11 cellular contexts compared by ENCODE assay signal in genomic region chr12:92210062-92210461, GRCh38.
DNase-seq lines count a peak whose midpoint lies in the region; ATAC-seq, FAIRE-seq and TF ChIP-seq lines count a peak whose summit lies in the region.
"Had no signal": no experiment of that assay in that cellular context is flagged by ENCODE, and none has a peak within 500 bp of the region (broad histone marks: within the 10 kb centered on the region; RNA-seq: fewer than 3 reads in every experiment).

No MANE protein-coding gene starts in this region.

- H3K27me3 ChIP-seq in DND-41 (ENCODE audit: insufficient read depth, low read length, poor library complexity) (no peaks in the 10 kb centered on the region), MM.1S (replicated peaks; ENCODE audit: insufficient read depth, low read length) (no peaks in the 10 kb centered on the region)
- H3K27me3 ChIP-seq: SJSA1 had no signal

- peaks cover 31% of the 10 kb centered on the region for H3F3A ChIP-seq in MM.1S (ENCODE audit: insufficient read depth, low read length)

- H3K4me1 Mint-ChIP-seq in osteocyte (ENCODE audit: unreplicated experiment): peaks cover 13% of the 10 kb centered on the region

- TF ChIP-seq CTCF in DND-41 (IDR thresholded peaks at IDR 0.05; ENCODE audit: borderline replicate concordance, extremely low read depth, low read length, poor library complexity, severe bottlenecking): no peak
- TF ChIP-seq CTCF in MM.1S (IDR thresholded peaks at IDR 0.05; ENCODE audit: low read length): no peak; the same call in 1 of the 2 replicates
- TF ChIP-seq CTCF in osteocyte (IDR thresholded peaks at IDR 0.05): no peak

- H3K27me3 Mint-ChIP-seq in osteocyte (ENCODE audit: unreplicated experiment): no peaks in the 10 kb centered on the region

- H3K4me1 ChIP-seq in DND-41 (ENCODE audit: insufficient read depth, low read length) (peaks cover 33% of the 10 kb centered on the region), MM.1S (ENCODE audit: low read length) (peaks cover 33% of the 10 kb centered on the region)

- H3K9me3 Mint-ChIP-seq in osteocyte (ENCODE audit: unreplicated experiment): peaks cover 2% of the 10 kb centered on the region

- H2AFZ ChIP-seq in DND-41 (ENCODE audit: low read depth, low read length) (no peak overlapping the region), MM.1S (ENCODE audit: low read length) (peak overlapping the region; percentile 40; the same call in 1 of the 2 replicates)

- H3K4me2 ChIP-seq in DND-41 (ENCODE audit: insufficient read depth, low read length): no peak overlapping the region
- peak overlapping the region; percentile 44 for H3K4me2 ChIP-seq in MM.1S (ENCODE audit: low read depth, low read length)

- ATAC-seq in DND-41 (ENCODE audit: insufficient read depth, low read depth) (peak; percentile 77), GM18909 (IDR thresholded peaks at IDR 0.05; ENCODE audit: poor library complexity, unreplicated experiment) (peak; percentile 37)

- no peaks in the 10 kb centered on the region for H3K79me2 ChIP-seq in DND-41 (ENCODE audit: insufficient read depth, low read length)
- H3K79me2 ChIP-seq in MM.1S (ENCODE audit: low read length): no peaks in the 10 kb centered on the region

- H3K9me3 ChIP-seq in DND-41 (ENCODE audit: insufficient read depth, low read length, severe bottlenecking) (peaks cover 3% of the 10 kb centered on the region), MM.1S (replicated peaks; ENCODE audit: insufficient read depth, low read length) (no peaks in the 10 kb centered on the region)
- H3K9me3 ChIP-seq: Caco-2, SJSA1 had no signal

- H3K27ac ChIP-seq in DND-41 (ENCODE audit: low read length) (peak overlapping the region; percentile 73), MM.1S (ENCODE audit: low read length) (peak overlapping the region; percentile 97)
- H3K27ac ChIP-seq: SJSA1 had no signal

- H3K9me2 ChIP-seq in MM.1S (replicated peaks; ENCODE audit: insufficient read depth, low read length): no peaks in the 10 kb centered on the region

- no peak for FAIRE-seq in GM12892 (lab: Jason Lieb, UNC)

- H3K27ac Mint-ChIP-seq in osteocyte (ENCODE audit: unreplicated experiment): no peak overlapping the region

- no peak for TF ChIP-seq POLR2A in GM12892 (IDR thresholded peaks at IDR 0.05; ENCODE audit: low read depth, low read length)

- H4K20me1 ChIP-seq in DND-41 (ENCODE audit: insufficient read depth, low read length) (no peaks in the 10 kb centered on the region), MM.1S (ENCODE audit: insufficient read depth, low read length) (no peaks in the 10 kb centered on the region)

- H3K4me3 ChIP-seq in DND-41 (ENCODE audit: low read depth in 1 of 2, low read length in 2 of 2) (no peak overlapping the region), MM.1S (ENCODE audit: low read length) (no peak overlapping the region)
- H3K4me3 ChIP-seq: SJSA1 had no signal

- DNase-seq in DND-41 (peak; percentile 22), MM.1S (peak; percentile 89), SHP77 treated with DMSO at 0.1 percent for 48 hours (lab: John Stamatoyannopoulos, UW) (no peak), GM12892 (ENCODE audit: insufficient read length) (no peak), hypothalamus (lab: John Stamatoyannopoulos, UW) (no peak), osteocyte (ENCODE audit: extremely low spot score, unreplicated experiment) (no peak)
- DNase-seq in central memory CD4-positive, alpha-beta T cell: peak; percentile 46
- DNase-seq: Caco-2, erythroblast had no signal

- no peak overlapping the region for H3K4me3 Mint-ChIP-seq in osteocyte (ENCODE audit: unreplicated experiment)

- no peak overlapping the region for H3K9ac ChIP-seq in DND-41 (ENCODE audit: low read depth, low read length)
- H3K9ac ChIP-seq in MM.1S (ENCODE audit: low read length): peak overlapping the region; percentile 60; the same call in 1 of the 2 replicates

- H3K36me3 Mint-ChIP-seq in osteocyte (ENCODE audit: unreplicated experiment): no peaks in the 10 kb centered on the region

- H3K36me3 ChIP-seq in DND-41 (ENCODE audit: insufficient read depth, low read length): no peaks in the 10 kb centered on the region
- H3K36me3 ChIP-seq in MM.1S (replicated peaks; ENCODE audit: insufficient read depth, low read length): no peaks in the 10 kb centered on the region
- H3K36me3 ChIP-seq: SJSA1 had no signal

Comparison
In these comparisons a context has a peak if more than half of its experiments do, and no peak if none do; other contexts are left out.
1. DNase-seq: peak in DND-41 (single experiment), MM.1S (single experiment) and central memory CD4-positive, alpha-beta T cell (single experiment); none in SHP77 treated with DMSO at 0.1 percent for 48 hours (single experiment), GM12892 (single experiment), hypothalamus (0 of 51) and osteocyte (single experiment).